8 cellular contexts compared by ENCODE assay signal in genomic region chr4:94207469-94208224, GRCh38.
A peak's percentile ranks its signal among the peaks of the same experiment; 100 is the strongest.
DNase-seq lines count a peak whose midpoint lies in the region; ATAC-seq and TF ChIP-seq lines count a peak whose summit lies in the region.

SMARCAD1 (plus strand) TSS chr4:94207865; CDS start chr4:94208395, 530 bp downstream.

- H3K27ac Mint-ChIP-seq in central memory CD8-positive, alpha-beta T cell (ENCODE audit: low read depth): peak within 1 kb of the TSS; percentile 99

- peak; percentile 75 for DNase-seq in AG09309 (ENCODE audit: low read depth)
- DNase-seq in NCI-H446 (lab: John Stamatoyannopoulos, UW): peak; percentile 88 to 94
- peak; percentile 77 for DNase-seq in activated CD4-positive, CD25-positive, alpha-beta regulatory T cell treated with anti-CD3 and anti-CD28 coated beads, Interleukin-2, amount 50 U/mL, for 16 hours (ENCODE audit: low read depth, low spot score)
- peak; percentile 79 to 84 for DNase-seq in central memory CD8-positive, alpha-beta T cell (ENCODE audit: low spot score in 2 of 2)
- peak; percentile 94 for DNase-seq in islet precursor cell
- DNase-seq in stimulated activated CD4-positive, alpha-beta T cell treated with anti-CD3 and anti-CD28 coated beads, Interleukin-12 subunit alpha, Interleukin-12 subunit beta, amount 100 ng/mL, for 48 hours (ENCODE audit: low read depth in 2 of 3, low spot score in 1 of 3): peak; percentile 77 to 88 (median 84)

- H3K9me3 Mint-ChIP-seq in central memory CD8-positive, alpha-beta T cell: no peaks in the 10 kb centered on the region

- TF ChIP-seq CTCF in AG09309 (IDR thresholded peaks at IDR 0.05; ENCODE audit: control insufficient read depth, insufficient read depth, low read depth, low read length, missing control alignments): no peak

- peaks cover 28% of the 10 kb centered on the region for H3K4me1 Mint-ChIP-seq in central memory CD8-positive, alpha-beta T cell

- peaks cover 28% of the 10 kb centered on the region for H3K36me3 Mint-ChIP-seq in central memory CD8-positive, alpha-beta T cell (ENCODE audit: insufficient read depth)

- H3K27me3 Mint-ChIP-seq in central memory CD8-positive, alpha-beta T cell: peaks cover 10% of the 10 kb centered on the region

- H3K4me3 ChIP-seq in AG09309 (ENCODE audit: control insufficient read depth, low read depth, low read length): peak within 1 kb of the TSS; percentile 88

- ATAC-seq in GM19025 (IDR thresholded peaks at IDR 0.05; ENCODE audit: low read depth, unreplicated experiment) (peak; percentile 93), HG03342 (IDR thresholded peaks at IDR 0.05; ENCODE audit: unreplicated experiment) (peak; percentile 94)
- peak; percentile 89 for ATAC-seq in central memory CD8-positive, alpha-beta T cell (replicated peaks; ENCODE audit: extremely low read depth, poor library complexity, severe bottlenecking)

- peak within 1 kb of the TSS; percentile 97 for H3K4me3 Mint-ChIP-seq in central memory CD8-positive, alpha-beta T cell

Comparison
In these comparisons a context has a peak if more than half of its experiments do, and no peak if none do; other contexts are left out.
1. Peak in every context shown above with its lines: DNase-seq, ATAC-seq and H3K4me3 ChIP-seq.